In the genomic region with DNA sequence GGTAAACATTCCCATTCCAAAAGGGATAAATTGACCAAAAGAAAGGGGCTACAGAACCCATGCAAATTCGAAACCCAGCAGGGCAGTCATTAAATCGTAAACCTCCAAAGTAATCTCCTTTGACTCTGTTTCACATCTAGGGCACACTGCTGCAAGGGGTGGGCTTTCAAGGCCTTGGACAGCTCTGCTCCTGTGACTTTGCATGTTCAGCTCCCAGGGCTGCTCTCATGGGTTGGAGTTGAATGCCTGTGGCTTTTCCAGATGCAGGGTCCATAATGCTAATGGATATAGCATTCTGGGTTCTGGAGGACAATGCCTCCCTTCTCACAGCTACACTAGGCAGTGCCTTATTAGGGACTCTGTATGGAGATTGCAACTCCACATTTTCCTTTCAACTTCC, we compare ENCODE assay signal across 1 cellular context.
TF ChIP-seq lines count a peak whose summit lies in the region.

No MANE protein-coding gene starts in this region.

TF ChIP-seq in WTC11, 78 proteins besides CTCF, POLR2A, EP300 and RAD21 (continued from another document):
- TF ChIP-seq, protein P1, sequence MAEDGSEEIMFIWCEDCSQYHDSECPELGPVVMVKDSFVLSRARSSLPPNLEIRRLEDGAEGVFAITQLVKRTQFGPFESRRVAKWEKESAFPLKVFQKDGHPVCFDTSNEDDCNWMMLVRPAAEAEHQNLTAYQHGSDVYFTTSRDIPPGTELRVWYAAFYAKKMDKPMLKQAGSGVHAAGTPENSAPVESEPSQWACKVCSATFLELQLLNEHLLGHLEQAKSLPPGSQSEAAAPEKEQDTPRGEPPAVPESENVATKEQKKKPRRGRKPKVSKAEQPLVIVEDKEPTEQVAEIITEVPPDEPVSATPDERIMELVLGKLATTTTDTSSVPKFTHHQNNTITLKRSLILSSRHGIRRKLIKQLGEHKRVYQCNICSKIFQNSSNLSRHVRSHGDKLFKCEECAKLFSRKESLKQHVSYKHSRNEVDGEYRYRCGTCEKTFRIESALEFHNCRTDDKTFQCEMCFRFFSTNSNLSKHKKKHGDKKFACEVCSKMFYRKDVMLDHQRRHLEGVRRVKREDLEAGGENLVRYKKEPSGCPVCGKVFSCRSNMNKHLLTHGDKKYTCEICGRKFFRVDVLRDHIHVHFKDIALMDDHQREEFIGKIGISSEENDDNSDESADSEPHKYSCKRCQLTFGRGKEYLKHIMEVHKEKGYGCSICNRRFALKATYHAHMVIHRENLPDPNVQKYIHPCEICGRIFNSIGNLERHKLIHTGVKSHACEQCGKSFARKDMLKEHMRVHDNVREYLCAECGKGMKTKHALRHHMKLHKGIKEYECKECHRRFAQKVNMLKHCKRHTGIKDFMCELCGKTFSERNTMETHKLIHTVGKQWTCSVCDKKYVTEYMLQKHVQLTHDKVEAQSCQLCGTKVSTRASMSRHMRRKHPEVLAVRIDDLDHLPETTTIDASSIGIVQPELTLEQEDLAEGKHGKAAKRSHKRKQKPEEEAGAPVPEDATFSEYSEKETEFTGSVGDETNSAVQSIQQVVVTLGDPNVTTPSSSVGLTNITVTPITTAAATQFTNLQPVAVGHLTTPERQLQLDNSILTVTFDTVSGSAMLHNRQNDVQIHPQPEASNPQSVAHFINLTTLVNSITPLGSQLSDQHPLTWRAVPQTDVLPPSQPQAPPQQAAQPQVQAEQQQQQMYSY (CRISPR knock-in tag; IDR thresholded peaks at IDR 0.05) = peak; percentile 42; the same call in 1 of the 2 replicates
- TF ChIP-seq NFE2L1 (CRISPR knock-in tag; IDR thresholded peaks at IDR 0.05) = no peak
